ENCODE assay signal across 1 cellular context in the genomic region with DNA sequence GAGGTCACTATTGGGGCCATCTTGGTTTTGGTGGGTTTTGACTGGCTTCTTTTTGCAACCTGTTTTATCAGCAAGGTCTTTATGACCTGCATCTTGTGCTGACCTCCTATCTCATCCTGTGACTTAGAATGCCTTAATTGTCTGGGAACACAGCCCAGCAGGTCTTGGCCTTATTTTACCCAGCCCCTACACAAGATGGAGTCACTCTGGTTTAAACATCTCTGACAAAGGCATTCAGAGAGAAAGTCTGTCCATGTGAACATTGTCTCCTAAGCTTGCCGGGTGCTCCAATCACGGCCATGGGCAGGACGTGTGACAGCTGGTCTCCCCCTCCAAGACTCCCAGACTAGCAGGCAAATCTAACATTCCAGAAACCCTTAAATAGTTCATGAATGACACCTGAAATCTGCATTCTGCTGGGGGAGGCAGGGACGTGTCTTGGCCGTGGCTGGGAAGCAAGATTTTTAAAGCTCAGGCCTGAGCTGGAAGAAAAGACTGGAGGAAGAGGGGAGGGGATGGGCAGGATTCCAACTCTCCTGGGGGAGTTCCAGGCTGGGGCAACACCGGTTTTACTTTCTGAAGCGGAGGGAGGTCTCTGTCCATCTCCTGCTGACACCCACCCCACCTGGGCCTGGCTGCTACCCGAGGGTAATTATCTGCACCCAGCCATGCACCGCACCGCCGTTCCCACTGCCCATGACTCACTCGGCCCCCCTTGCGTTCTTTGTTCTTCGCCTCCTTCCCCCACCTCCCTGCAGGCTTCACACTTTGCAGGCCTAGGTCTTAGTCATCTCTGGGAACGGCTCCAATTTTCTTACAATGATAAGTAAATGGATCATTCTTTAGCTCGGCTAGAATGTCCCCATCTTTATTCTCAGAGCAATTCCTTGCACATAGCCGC.
TF ChIP-seq lines count a peak whose summit lies in the region.

No MANE protein-coding gene starts in this region.

TF ChIP-seq in HCT116, 20 proteins besides CTCF, POLR2A, EP300 and RAD21:
- TF ChIP-seq JUND (IDR thresholded peaks at IDR 0.05) (peak; percentile 100), SRF (IDR thresholded peaks at IDR 0.05; ENCODE audit: low read depth) (peak; percentile 78), SIN3A (IDR thresholded peaks at IDR 0.05; ENCODE audit: low read depth) (peak; percentile 76), TCF7L2 (IDR thresholded peaks at IDR 0.05; ENCODE audit: borderline replicate concordance, extremely low read depth, insufficient read depth, insufficient read length) (peak; percentile 100), EGR1 (IDR thresholded peaks at IDR 0.05; ENCODE audit: low read depth) (peak; percentile 38; the same call in 1 of the 2 replicates), FOSL1 (IDR thresholded peaks at IDR 0.05; ENCODE audit: low read depth) (peak; percentile 99), ZNF274 (IDR thresholded peaks at IDR 0.05; ENCODE audit: low read depth, low read length) (no peak), SP1 (IDR thresholded peaks at IDR 0.05; ENCODE audit: low read depth) (peak; percentile 96), YY1 (IDR thresholded peaks at IDR 0.05; ENCODE audit: extremely low read depth, insufficient replicate concordance, low read depth, low read length) (peak; percentile 9), CBX3 (IDR thresholded peaks at IDR 0.05; ENCODE audit: low read depth) (peak; percentile 99), ZFX (IDR thresholded peaks at IDR 0.05) (no peak), CEBPB (IDR thresholded peaks at IDR 0.05; ENCODE audit: low read depth) (peak; percentile 70), POLR2AphosphoS5 (IDR thresholded peaks at IDR 0.05; ENCODE audit: low read depth, low read length) (peak; percentile 78)
- TF ChIP-seq, protein P1, sequence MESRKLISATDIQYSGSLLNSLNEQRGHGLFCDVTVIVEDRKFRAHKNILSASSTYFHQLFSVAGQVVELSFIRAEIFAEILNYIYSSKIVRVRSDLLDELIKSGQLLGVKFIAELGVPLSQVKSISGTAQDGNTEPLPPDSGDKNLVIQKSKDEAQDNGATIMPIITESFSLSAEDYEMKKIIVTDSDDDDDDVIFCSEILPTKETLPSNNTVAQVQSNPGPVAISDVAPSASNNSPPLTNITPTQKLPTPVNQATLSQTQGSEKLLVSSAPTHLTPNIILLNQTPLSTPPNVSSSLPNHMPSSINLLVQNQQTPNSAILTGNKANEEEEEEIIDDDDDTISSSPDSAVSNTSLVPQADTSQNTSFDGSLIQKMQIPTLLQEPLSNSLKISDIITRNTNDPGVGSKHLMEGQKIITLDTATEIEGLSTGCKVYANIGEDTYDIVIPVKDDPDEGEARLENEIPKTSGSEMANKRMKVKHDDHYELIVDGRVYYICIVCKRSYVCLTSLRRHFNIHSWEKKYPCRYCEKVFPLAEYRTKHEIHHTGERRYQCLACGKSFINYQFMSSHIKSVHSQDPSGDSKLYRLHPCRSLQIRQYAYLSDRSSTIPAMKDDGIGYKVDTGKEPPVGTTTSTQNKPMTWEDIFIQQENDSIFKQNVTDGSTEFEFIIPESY (IDR thresholded peaks at IDR 0.05; ENCODE audit: extremely low read depth, insufficient replicate concordance, low read length): peak; percentile 63
- TF ChIP-seq, protein P2, sequence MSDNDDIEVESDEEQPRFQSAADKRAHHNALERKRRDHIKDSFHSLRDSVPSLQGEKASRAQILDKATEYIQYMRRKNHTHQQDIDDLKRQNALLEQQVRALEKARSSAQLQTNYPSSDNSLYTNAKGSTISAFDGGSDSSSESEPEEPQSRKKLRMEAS (IDR thresholded peaks at IDR 0.05): peak; percentile 92
- TF ChIP-seq, protein P3, sequence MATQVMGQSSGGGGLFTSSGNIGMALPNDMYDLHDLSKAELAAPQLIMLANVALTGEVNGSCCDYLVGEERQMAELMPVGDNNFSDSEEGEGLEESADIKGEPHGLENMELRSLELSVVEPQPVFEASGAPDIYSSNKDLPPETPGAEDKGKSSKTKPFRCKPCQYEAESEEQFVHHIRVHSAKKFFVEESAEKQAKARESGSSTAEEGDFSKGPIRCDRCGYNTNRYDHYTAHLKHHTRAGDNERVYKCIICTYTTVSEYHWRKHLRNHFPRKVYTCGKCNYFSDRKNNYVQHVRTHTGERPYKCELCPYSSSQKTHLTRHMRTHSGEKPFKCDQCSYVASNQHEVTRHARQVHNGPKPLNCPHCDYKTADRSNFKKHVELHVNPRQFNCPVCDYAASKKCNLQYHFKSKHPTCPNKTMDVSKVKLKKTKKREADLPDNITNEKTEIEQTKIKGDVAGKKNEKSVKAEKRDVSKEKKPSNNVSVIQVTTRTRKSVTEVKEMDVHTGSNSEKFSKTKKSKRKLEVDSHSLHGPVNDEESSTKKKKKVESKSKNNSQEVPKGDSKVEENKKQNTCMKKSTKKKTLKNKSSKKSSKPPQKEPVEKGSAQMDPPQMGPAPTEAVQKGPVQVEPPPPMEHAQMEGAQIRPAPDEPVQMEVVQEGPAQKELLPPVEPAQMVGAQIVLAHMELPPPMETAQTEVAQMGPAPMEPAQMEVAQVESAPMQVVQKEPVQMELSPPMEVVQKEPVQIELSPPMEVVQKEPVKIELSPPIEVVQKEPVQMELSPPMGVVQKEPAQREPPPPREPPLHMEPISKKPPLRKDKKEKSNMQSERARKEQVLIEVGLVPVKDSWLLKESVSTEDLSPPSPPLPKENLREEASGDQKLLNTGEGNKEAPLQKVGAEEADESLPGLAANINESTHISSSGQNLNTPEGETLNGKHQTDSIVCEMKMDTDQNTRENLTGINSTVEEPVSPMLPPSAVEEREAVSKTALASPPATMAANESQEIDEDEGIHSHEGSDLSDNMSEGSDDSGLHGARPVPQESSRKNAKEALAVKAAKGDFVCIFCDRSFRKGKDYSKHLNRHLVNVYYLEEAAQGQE (IDR thresholded peaks at IDR 0.05; ENCODE audit: low read depth): no peak
- TF ChIP-seq, protein P4, sequence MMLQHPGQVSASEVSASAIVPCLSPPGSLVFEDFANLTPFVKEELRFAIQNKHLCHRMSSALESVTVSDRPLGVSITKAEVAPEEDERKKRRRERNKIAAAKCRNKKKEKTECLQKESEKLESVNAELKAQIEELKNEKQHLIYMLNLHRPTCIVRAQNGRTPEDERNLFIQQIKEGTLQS (IDR thresholded peaks at IDR 0.05): no peak; the same call in 1 of the 2 replicates
